In the genomic region with DNA sequence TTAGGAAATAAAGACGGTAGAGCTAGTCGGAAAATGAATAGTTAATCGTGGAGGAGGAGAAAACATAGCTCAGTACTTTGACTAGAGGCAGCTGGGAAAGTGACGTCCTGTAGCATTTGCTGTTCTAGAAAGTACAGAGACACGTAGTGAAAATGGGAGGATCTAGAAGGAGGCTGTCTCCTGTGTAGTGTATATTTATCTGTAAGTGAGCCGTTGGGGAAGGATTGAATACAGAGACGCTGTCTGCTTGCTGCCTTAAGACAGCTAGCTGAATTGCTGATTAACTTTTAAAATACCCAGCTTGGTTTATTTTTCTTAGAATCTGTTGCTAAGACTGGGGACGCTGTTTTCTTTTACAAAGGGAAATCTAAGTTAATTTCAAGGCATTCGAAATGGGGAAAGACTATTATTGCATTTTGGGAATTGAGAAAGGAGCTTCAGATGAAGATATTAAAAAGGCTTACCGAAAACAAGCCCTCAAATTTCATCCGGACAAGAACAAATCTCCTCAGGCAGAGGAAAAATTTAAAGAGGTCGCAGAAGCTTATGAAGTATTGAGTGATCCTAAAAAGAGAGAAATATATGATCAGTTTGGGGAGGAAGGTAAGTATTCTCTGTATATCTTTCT, we compare ENCODE assay signal across 8 cellular contexts. TPM values are rescaled to one million over a fixed set of nuclear protein-coding genes. Genes with fewer than 3 reads are reported as not detected.
DNase-seq lines count a peak whose midpoint lies in the region; ATAC-seq, FAIRE-seq and TF ChIP-seq lines count a peak whose summit lies in the region.

A gene (plus strand): TSS at position 221 of the 628 bp plus-strand sequence. CDS start 172 bp downstream, at position 393.

- no peak for TF ChIP-seq RAD21 in H1 (IDR thresholded peaks at IDR 0.05 in 1 of 2, conservative IDR thresholded peaks at IDR 0.05 in 1 of 2; ENCODE audit: low read depth in 2 of 2, low read length in 2 of 2)

- peak within 1 kb of the TSS; percentile 86; the same call in 1 of the 2 replicates for H2AFZ ChIP-seq in H1 (ENCODE audit: low read length)

- WGBS in H1 (ENCODE audit: extremely low coverage in 1 of 2, insufficient coverage in 1 of 2, insufficient read length in 1 of 2, insufficient replicate concordance in 2 of 2, low coverage in 1 of 2, low lambda C conversion rate in 2 of 2, missing lambda C conversion rate in 1 of 2), 2 experiments = 32% methylated on average over 12 of the region's 12 CpGs; no CpG with 5 or more reads in 1 of the 2 experiments

- H4K91ac ChIP-seq in H1 (replicated peaks; ENCODE audit: insufficient read length, low read length) = no peak within 1 kb of the TSS

- H2BK120ac ChIP-seq in H1 (replicated peaks; ENCODE audit: low read depth, low read length) = no peak within 1 kb of the TSS

- FAIRE-seq in H1 (lab: Jason Lieb, UNC) = peak; percentile 45

- peak within 1 kb of the TSS in 3 of 4 experiments; percentile 49 to 64 (median 50); a peak in 5 of 7 replicates for H3K9ac ChIP-seq in H1 (replicated peaks in 1 of 4; ENCODE audit: extremely low read depth in 1 of 4, low read depth in 3 of 4, low read length in 3 of 4)

- H2BK15ac ChIP-seq in H1 (ENCODE audit: low read length) = no peak within 1 kb of the TSS

- H3K18ac ChIP-seq in H1 (ENCODE audit: extremely low read depth, low read length) = no peak within 1 kb of the TSS; the same call in 1 of the 2 replicates

- POLR2A ChIA-PET in H1 (lab: Charles Lee; ENCODE audit: partially characterized antibody) = interaction anchor here (0.7 to 8.6 kb wide), 29 partner anchors 9 to 242 kb away, joined by 3 to 180 read pairs (median 5); a partner anchor contains a TSS

- peak within 1 kb of the TSS; percentile 28; the same call in 1 of the 2 replicates for H2BK5ac ChIP-seq in H1 (ENCODE audit: low read depth, low read length)

- peak within 1 kb of the TSS; percentile 83 for H4K5ac ChIP-seq in H1 (ENCODE audit: insufficient read length, low read depth, low read length)

- H3K79me1 ChIP-seq in H1 (ENCODE audit: low read depth, low read length) = no peaks in the 10 kb centered on the region

- peak; percentile 99 for ATAC-seq in HG03025 (IDR thresholded peaks at IDR 0.05; ENCODE audit: low FRiP score, unreplicated experiment)

- H3K27ac ChIP-seq in H1 (ENCODE audit: low read depth, low read length) = peak within 1 kb of the TSS; percentile 69; the same call in 1 of the 2 replicates

- H3K4me3 ChIP-seq in H1 (ENCODE audit: extremely low read depth in 1 of 4, insufficient read depth in 2 of 4, low read depth in 3 of 4, low read length in 4 of 4) = peak within 1 kb of the TSS in 3 of 4 experiments; percentile 11 to 53 (median 34); a peak in 4 of 8 replicates

- no peak within 1 kb of the TSS for H2BK20ac ChIP-seq in H1 (ENCODE audit: low read length)

- DNase-seq in activated T-cell treated with anti-CD3 and anti-CD28 coated beads for 1 hour (ENCODE audit: low read depth) = peak; percentile 17
- DNase-seq in activated T-cell treated with anti-CD3 and anti-CD28 coated beads, Interleukin-2, amount 50 U/mL, for 1 hour = no peak
- DNase-seq in NCI-H510A treated with DMSO at 0.1 percent for 48 hours (lab: John Stamatoyannopoulos, UW) = peak; percentile 99
- DNase-seq in activated CD4-positive, alpha-beta T cell treated with anti-CD3 and anti-CD28 coated beads, Interleukin-2, amount 50 U/mL, for 1 hour = peak; percentile 44
- no peak for DNase-seq in H1 (ENCODE audit: low read depth in 1 of 2, low spot score in 2 of 2)
- DNase-seq in lung microvascular endothelial cell (ENCODE audit: low read depth in 2 of 2) = peak; percentile 96 to 98
- DNase-seq in stimulated activated CD8-positive, alpha-beta memory T cell treated with anti-CD3 and anti-CD28 coated beads, Interleukin-12 subunit alpha, Interleukin-12 subunit beta, amount 100 ng/mL, for 1 hour (ENCODE audit: low read depth) = peak; percentile 34

- CTCF ChIA-PET in H1 (lab: Charles Lee; ENCODE audit: partially characterized antibody) = interaction anchor here (0.6 to 2.9 kb wide), 6 partner anchors 9 to 576 kb away, joined by 3 to 15 read pairs (median 4); no protein-coding TSS in a partner anchor

- H3K4me1 ChIP-seq in H1 (replicated peaks in 1 of 4; ENCODE audit: control insufficient read depth in 3 of 4, insufficient read depth in 4 of 4, low read length in 3 of 4) = peaks cover 0 to 5% (median 3%) of the 10 kb centered on the region in 4 experiments; a peak in 3 of 7 replicates

- H3K36me3 ChIP-seq in H1 (ENCODE audit: control insufficient read depth in 2 of 4, insufficient read depth in 4 of 4, low read length in 3 of 4) = no peaks in the 10 kb centered on the region

- no peak within 1 kb of the TSS for H3K14ac ChIP-seq in H1 (ENCODE audit: insufficient read length)

- no peak for TF ChIP-seq EP300 in H1 (IDR thresholded peaks at IDR 0.05; ENCODE audit: borderline replicate concordance in 1 of 2, low read depth in 2 of 2, low read length in 2 of 2)

- no peak for TF ChIP-seq CTCF in H1 (IDR thresholded peaks at IDR 0.05; ENCODE audit: control extremely low read depth in 1 of 3, insufficient read depth in 1 of 3, low read depth in 1 of 3, low read length in 3 of 3)

- no peaks in the 10 kb centered on the region for H3K27me3 ChIP-seq in H1 (replicated peaks in 1 of 4; ENCODE audit: control insufficient read depth in 3 of 4, extremely low read depth in 1 of 4, insufficient read depth in 3 of 4, low read length in 3 of 4)

- no peak within 1 kb of the TSS for H2AK5ac ChIP-seq in H1 (ENCODE audit: low read depth, low read length)

- no peak within 1 kb of the TSS for H3K4ac ChIP-seq in H1 (replicated peaks; ENCODE audit: insufficient read length, low read depth, low read length)

- H3K23me2 ChIP-seq in H1 (ENCODE audit: low read depth, low read length) = 0 out of 2 replicates have a peak, but pooled peaks cover 2% of the 10 kb centered on the region

- peak within 1 kb of the TSS; percentile 65 to 78 for H3K4me2 ChIP-seq in H1 (ENCODE audit: insufficient read depth in 1 of 2, low read depth in 2 of 2, low read length in 2 of 2)

- H3K56ac ChIP-seq in H1 (replicated peaks; ENCODE audit: insufficient read length, low read depth, low read length) = no peak within 1 kb of the TSS

- no peak within 1 kb of the TSS for H3K23ac ChIP-seq in H1 (ENCODE audit: insufficient read length)

- TF ChIP-seq POLR2A in H1 (IDR thresholded peaks at IDR 0.05; ENCODE audit: control extremely low read depth in 1 of 2, low read depth in 2 of 2, low read length in 2 of 2) = no peak

- no peaks in the 10 kb centered on the region for H4K20me1 ChIP-seq in H1 (replicated peaks in 1 of 2; ENCODE audit: control insufficient read depth in 1 of 2, insufficient read depth in 2 of 2, low read length in 2 of 2)

- H3K79me2 ChIP-seq in H1 (ENCODE audit: control insufficient read depth in 1 of 2, insufficient read depth in 2 of 2, low read length in 2 of 2) = peaks cover 0 to 5% of the 10 kb centered on the region in 2 experiments; a peak in 2 of 4 replicates

- no peaks in the 10 kb centered on the region for H3K9me3 ChIP-seq in H1 (ENCODE audit: insufficient read depth in 2 of 2, low read depth in 1 of 2, low read length in 1 of 2)

- no peak within 1 kb of the TSS for H4K8ac ChIP-seq in H1 (ENCODE audit: extremely low read depth, insufficient read depth, low read length)

- H2BK12ac ChIP-seq in H1 (ENCODE audit: low read depth, low read length) = no peak within 1 kb of the TSS

TF ChIP-seq in H1, 55 proteins besides CTCF, POLR2A, EP300 and RAD21 (continues in another document):
- no peak for TF ChIP-seq TAF7 (optimal IDR thresholded peaks at IDR 0.05; ENCODE audit: borderline replicate concordance, low read depth, low read length)
- no peak for TF ChIP-seq YY1 (IDR thresholded peaks at IDR 0.05; ENCODE audit: low read depth, low read length)
- no peak for TF ChIP-seq POU5F1 (IDR thresholded peaks at IDR 0.05; ENCODE audit: low read depth, low read length)
- TF ChIP-seq CREB1 (IDR thresholded peaks at IDR 0.05) = peak; percentile 60
- TF ChIP-seq, protein P1, sequence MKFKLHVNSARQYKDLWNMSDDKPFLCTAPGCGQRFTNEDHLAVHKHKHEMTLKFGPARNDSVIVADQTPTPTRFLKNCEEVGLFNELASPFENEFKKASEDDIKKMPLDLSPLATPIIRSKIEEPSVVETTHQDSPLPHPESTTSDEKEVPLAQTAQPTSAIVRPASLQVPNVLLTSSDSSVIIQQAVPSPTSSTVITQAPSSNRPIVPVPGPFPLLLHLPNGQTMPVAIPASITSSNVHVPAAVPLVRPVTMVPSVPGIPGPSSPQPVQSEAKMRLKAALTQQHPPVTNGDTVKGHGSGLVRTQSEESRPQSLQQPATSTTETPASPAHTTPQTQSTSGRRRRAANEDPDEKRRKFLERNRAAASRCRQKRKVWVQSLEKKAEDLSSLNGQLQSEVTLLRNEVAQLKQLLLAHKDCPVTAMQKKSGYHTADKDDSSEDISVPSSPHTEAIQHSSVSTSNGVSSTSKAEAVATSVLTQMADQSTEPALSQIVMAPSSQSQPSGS (IDR thresholded peaks at IDR 0.05; ENCODE audit: low read length) = no peak
- TF ChIP-seq TAF1 (IDR thresholded peaks at IDR 0.05; ENCODE audit: low read depth, low read length) = peak; percentile 44; the same call in 1 of the 2 replicates
- no peak for TF ChIP-seq GTF2F1 (IDR thresholded peaks at IDR 0.05; ENCODE audit: borderline replicate concordance, low read depth, low read length)
- TF ChIP-seq, protein P2, sequence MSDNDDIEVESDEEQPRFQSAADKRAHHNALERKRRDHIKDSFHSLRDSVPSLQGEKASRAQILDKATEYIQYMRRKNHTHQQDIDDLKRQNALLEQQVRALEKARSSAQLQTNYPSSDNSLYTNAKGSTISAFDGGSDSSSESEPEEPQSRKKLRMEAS (IDR thresholded peaks at IDR 0.05) = no peak
- TF ChIP-seq CTBP2 (IDR thresholded peaks at IDR 0.05; ENCODE audit: borderline replicate concordance, insufficient read depth, insufficient read length, low read length) = no peak
- TF ChIP-seq, protein P3, sequence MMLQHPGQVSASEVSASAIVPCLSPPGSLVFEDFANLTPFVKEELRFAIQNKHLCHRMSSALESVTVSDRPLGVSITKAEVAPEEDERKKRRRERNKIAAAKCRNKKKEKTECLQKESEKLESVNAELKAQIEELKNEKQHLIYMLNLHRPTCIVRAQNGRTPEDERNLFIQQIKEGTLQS (IDR thresholded peaks at IDR 0.05; ENCODE audit: insufficient read depth, low read depth, low read length) = no peak
- TF ChIP-seq EGR1 (IDR thresholded peaks at IDR 0.05; ENCODE audit: borderline replicate concordance, low read depth, low read length) = no peak

RNA-seq across cellular contexts. Expression of the gene that starts here (rescaled TPM):
- total RNA-seq in H1 (2021; fragmentation: NEBNext Ultra II Directional; extraction: Animal tissue kit (Norgen Biotek cat#: 25700)) = 20.2 and 21.8 TPM in 2 replicates
- polyA plus RNA-seq in H1 (2011; rRNA removed) = 5.7 and 6.6 TPM in 2 replicates
- 13.8 TPM for polyA plus RNA-seq in H1 (2011; cell fraction: cytosol; rRNA removed)
- polyA plus RNA-seq in H1 (2011; cell fraction: nucleus; rRNA removed) = 6.9 TPM
- 16.5 to 22.0 TPM (median 17.5 TPM) in 4 replicates for polyA plus RNA-seq in H1 (2012, experiment 1 of 2)
- 2.2 TPM for polyA plus RNA-seq in H1 (2012, experiment 2 of 2)
- 10.6 TPM for polyA plus RNA-seq in H1 (2013, experiment 1 of 2)
- polyA plus RNA-seq in H1 (2013, experiment 2 of 2) = 10.2 TPM
- polyA minus RNA-seq in H1 (2011; rRNA and poly(A)+ RNA removed) = 6.6 and 8.5 TPM in 2 replicates
- polyA minus RNA-seq in H1 (2011; cell fraction: cytosol; rRNA and poly(A)+ RNA removed) = 6.3 TPM
- polyA minus RNA-seq in H1 (2011; cell fraction: nucleus; rRNA and poly(A)+ RNA removed) = 17.7 TPM
- 156 and 267 TPM in 2 replicates for total RNA-seq in lung microvascular endothelial cell

Comparison
In these comparisons a context has a peak if more than half of its experiments do, and no peak if none do; other contexts are left out.
1. DNase-seq: peak in activated T-cell treated with anti-CD3 and anti-CD28 coated beads for 1 hour (single experiment), NCI-H510A treated with DMSO at 0.1 percent for 48 hours (single experiment), activated CD4-positive, alpha-beta T cell treated with anti-CD3 and anti-CD28 coated beads, Interleukin-2, amount 50 U/mL, for 1 hour (single experiment), lung microvascular endothelial cell (2 of 2) and stimulated activated CD8-positive, alpha-beta memory T cell treated with anti-CD3 and anti-CD28 coated beads, Interleukin-12 subunit alpha, Interleukin-12 subunit beta, amount 100 ng/mL, for 1 hour (single experiment); none in activated T-cell treated with anti-CD3 and anti-CD28 coated beads, Interleukin-2, amount 50 U/mL, for 1 hour (single experiment) and H1 (0 of 2).